In the genomic region with DNA sequence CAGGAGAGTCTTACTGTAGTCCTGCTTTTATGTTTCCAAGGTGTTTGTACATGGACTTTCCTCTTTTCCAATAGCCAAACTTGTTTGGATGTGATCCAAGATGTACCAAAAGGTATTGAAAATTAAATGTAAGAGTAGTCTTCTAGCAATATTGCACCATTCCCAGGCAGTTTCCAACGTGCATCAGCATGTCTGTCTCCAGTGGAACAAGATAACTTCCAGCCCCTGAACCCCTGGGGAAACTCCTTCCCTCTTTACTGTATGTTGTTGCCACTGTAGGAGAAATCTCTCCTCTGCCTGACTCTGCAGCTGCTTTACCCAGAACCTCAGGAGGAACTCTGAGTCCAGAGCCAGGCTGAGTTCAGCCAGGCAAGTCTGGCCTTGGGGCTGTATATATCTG, we compare ENCODE assay signal across 20 cellular contexts. TPM values are rescaled to one million over a fixed set of nuclear protein-coding genes. Genes with fewer than 3 reads are reported as not detected.
DNase-seq lines count a peak whose midpoint lies in the region; ATAC-seq, FAIRE-seq and TF ChIP-seq lines count a peak whose summit lies in the region.
"Had no signal": no experiment of that assay in that cellular context is flagged by ENCODE, and none has a peak within 500 bp of the region (broad histone marks: within the 10 kb centered on the region; RNA-seq: fewer than 3 reads in every experiment).

No MANE protein-coding gene starts in this region.

- ATAC-seq in CD4-positive, CD25-positive, alpha-beta regulatory T cell (ENCODE audit: low read depth in 2 of 2): no peak
- ATAC-seq in CD8-positive, alpha-beta T cell: no peak
- ATAC-seq in activated T-helper 17 cell treated with anti-CD3 and anti-CD28 coated beads, Interleukin-2, amount 50 U/mL, for 72 hours (replicated peaks): no peak
- ATAC-seq in GM21381 (IDR thresholded peaks at IDR 0.05; ENCODE audit: unreplicated experiment): no peak

- no peaks in the 10 kb centered on the region for H3K27me3 ChIP-seq in CD4-positive, CD25-positive, alpha-beta regulatory T cell (ENCODE audit: control insufficient read depth, insufficient read depth, low read length)
- no peaks in the 10 kb centered on the region for H3K27me3 ChIP-seq in CD8-positive, alpha-beta T cell (ENCODE audit: insufficient read depth, low read length)
- H3K27me3 ChIP-seq in keratinocyte (ENCODE audit: control insufficient read depth, extremely low read depth, insufficient read depth, low read length): no peaks in the 10 kb centered on the region

- dilution Hi-C loops in keratinocyte (cut with MboI; ENCODE audit: extremely low pct_ligation_motif_present, low sequenced_read_pairs): no loop called here

- H3K4me1 Mint-ChIP-seq in CD4-positive, CD25-positive, alpha-beta regulatory T cell: peaks cover 0 to 5% (median 1%) of the 10 kb centered on the region in 4 donors
- no peaks in the 10 kb centered on the region for H3K4me1 Mint-ChIP-seq in CD8-positive, alpha-beta T cell (ENCODE audit: low read depth)
- H3K4me1 Mint-ChIP-seq in activated T-helper 17 cell treated with anti-CD3 and anti-CD28 coated beads, Interleukin-2, amount 50 U/mL, for 72 hours: no peaks in the 10 kb centered on the region

- no peaks in the 10 kb centered on the region for H3K4me1 ChIP-seq in CD4-positive, CD25-positive, alpha-beta regulatory T cell (ENCODE audit: control insufficient read depth, insufficient read depth, low read length, poor library complexity, severe bottlenecking)
- no peaks in the 10 kb centered on the region for H3K4me1 ChIP-seq in CD8-positive, alpha-beta T cell (ENCODE audit: insufficient read depth, low read length)
- H3K4me1 ChIP-seq in keratinocyte (ENCODE audit: control insufficient read depth, extremely low read depth, insufficient read depth, low read length): peaks cover 14% of the 10 kb centered on the region
- H3K4me1 ChIP-seq: Caco-2 had no signal

- H3K4me3 Mint-ChIP-seq in CD4-positive, CD25-positive, alpha-beta regulatory T cell: no peak overlapping the region
- no peak overlapping the region for H3K4me3 Mint-ChIP-seq in CD8-positive, alpha-beta T cell
- no peak overlapping the region for H3K4me3 Mint-ChIP-seq in activated T-helper 17 cell treated with anti-CD3 and anti-CD28 coated beads, Interleukin-2, amount 50 U/mL, for 72 hours
- H3K4me3 Mint-ChIP-seq: CD4-positive, alpha-beta T cell had no signal

- no peak overlapping the region for H3K27ac ChIP-seq in CD4-positive, CD25-positive, alpha-beta regulatory T cell (ENCODE audit: insufficient read depth, low read length, poor library complexity, severe bottlenecking)
- H3K27ac ChIP-seq in CD8-positive, alpha-beta T cell (ENCODE audit: low read depth, low read length): no peak overlapping the region
- H3K27ac ChIP-seq in keratinocyte (ENCODE audit: control insufficient read depth, insufficient read depth, low read length): no peak overlapping the region

- H3K9me1 ChIP-seq in keratinocyte (ENCODE audit: control insufficient read depth, extremely low read depth, insufficient read depth, low read length): no peaks in the 10 kb centered on the region

- POLR2A ChIA-PET in CD8-positive, alpha-beta T cell (lab: Charles Lee): no interaction called here

- peak overlapping the region in 2 of 3 donors; percentile 46 to 60 for H3K27ac Mint-ChIP-seq in CD4-positive, CD25-positive, alpha-beta regulatory T cell
- peak overlapping the region; percentile 66 for H3K27ac Mint-ChIP-seq in CD8-positive, alpha-beta T cell
- H3K27ac Mint-ChIP-seq in activated T-helper 17 cell treated with anti-CD3 and anti-CD28 coated beads, Interleukin-2, amount 50 U/mL, for 72 hours: peak overlapping the region; percentile 39

- intact Hi-C loops in CD8-positive, alpha-beta T cell (cut with DNase I, micrococcal nuclease): no loop called here

- DNase-seq in CD4-positive, CD25-positive, alpha-beta regulatory T cell: no peak
- DNase-seq in CD8-positive, alpha-beta T cell: no peak
- no peak for DNase-seq in keratinocyte (ENCODE audit: low read depth, low spot score)
- no peak for DNase-seq in SHP77 treated with DMSO at 0.1 percent for 48 hours (lab: John Stamatoyannopoulos, UW)
- no peak for DNase-seq in activated CD4-positive, alpha-beta T cell treated with anti-CD3 and anti-CD28 coated beads, Interleukin-2, amount 50 U/mL, for 4 hours
- DNase-seq in NCI-H128 (lab: John Stamatoyannopoulos, UW; ENCODE audit: unreplicated experiment): no peak
- DNase-seq: Caco-2; CD4-positive, alpha-beta T cell; DMS 273 treated with DMSO at 0.1 percent for 48 hours; DMS79 treated with DMSO at 0.1 percent for 48 hours; H7; NCI-H1417; NCI-H1694 treated with DMSO at 0.1 percent for 48 hours; NCI-H2081 treated with DMSO at 0.1 percent for 48 hours; NCI-H226; NCI-H526; SHP77 had no signal

- H3K36me3 Mint-ChIP-seq in CD4-positive, CD25-positive, alpha-beta regulatory T cell: peaks cover 52% of the 10 kb centered on the region
- peaks cover 66% of the 10 kb centered on the region for H3K36me3 Mint-ChIP-seq in CD8-positive, alpha-beta T cell
- peaks cover 87% of the 10 kb centered on the region for H3K36me3 Mint-ChIP-seq in activated T-helper 17 cell treated with anti-CD3 and anti-CD28 coated beads, Interleukin-2, amount 50 U/mL, for 72 hours (ENCODE audit: low read depth)

- H3K36me3 ChIP-seq in CD4-positive, CD25-positive, alpha-beta regulatory T cell (ENCODE audit: control insufficient read depth, insufficient read depth, low read length): peaks cover 28% of the 10 kb centered on the region
- H3K36me3 ChIP-seq in CD8-positive, alpha-beta T cell (ENCODE audit: insufficient read depth, low read length): peaks cover 7% of the 10 kb centered on the region
- H3K36me3 ChIP-seq in keratinocyte (ENCODE audit: control insufficient read depth in 2 of 2, extremely low read depth in 1 of 2, insufficient read depth in 2 of 2, low read length in 2 of 2): peaks cover 1 to 8% of the 10 kb centered on the region in 2 experiments

- peak overlapping the region; percentile 0 for H3K4me2 ChIP-seq in keratinocyte (ENCODE audit: control insufficient read depth, extremely low read depth, insufficient read depth, low read depth, low read length)

- H4K20me1 ChIP-seq in keratinocyte (ENCODE audit: control insufficient read depth, extremely low read depth, insufficient read depth, low read length): no peaks in the 10 kb centered on the region

- no peaks in the 10 kb centered on the region for H3K9me3 ChIP-seq in CD4-positive, CD25-positive, alpha-beta regulatory T cell (ENCODE audit: control insufficient read depth in 2 of 2, low read length in 2 of 2)
- no peaks in the 10 kb centered on the region for H3K9me3 ChIP-seq in CD8-positive, alpha-beta T cell (ENCODE audit: low read length)
- H3K9me3 ChIP-seq in keratinocyte (ENCODE audit: control insufficient read depth, low read depth, low read length): no peaks in the 10 kb centered on the region
- H3K9me3 ChIP-seq: Caco-2 had no signal

- no peak overlapping the region for H3K4me3 ChIP-seq in CD4-positive, CD25-positive, alpha-beta regulatory T cell (ENCODE audit: low read depth, low read length)
- no peak overlapping the region for H3K4me3 ChIP-seq in CD8-positive, alpha-beta T cell (ENCODE audit: low read depth, low read length)
- no peak overlapping the region for H3K4me3 ChIP-seq in keratinocyte (ENCODE audit: control insufficient read depth in 2 of 3, extremely low read depth in 1 of 3, insufficient read depth in 2 of 3, low read depth in 1 of 3, low read length in 3 of 3)
- H3K4me3 ChIP-seq: SK-N-MC had no signal

- no peak for TF ChIP-seq CTCF in CD8-positive, alpha-beta T cell (IDR thresholded peaks at IDR 0.05)
- no peak for TF ChIP-seq CTCF in keratinocyte (optimal IDR thresholded peaks at IDR 0.05 in 1 of 3, IDR thresholded peaks at IDR 0.05 in 1 of 3, conservative IDR thresholded peaks at IDR 0.05 in 1 of 3; ENCODE audit: extremely low read depth in 1 of 3, insufficient read depth in 2 of 3, low read length in 3 of 3)

- no peaks in the 10 kb centered on the region for H3K79me2 ChIP-seq in keratinocyte (ENCODE audit: control insufficient read depth, insufficient read depth, low read length)

- H2AFZ ChIP-seq in keratinocyte (ENCODE audit: control insufficient read depth, low read length): no peak overlapping the region

- CTCF ChIA-PET in CD8-positive, alpha-beta T cell (lab: Charles Lee): no interaction called here

- FAIRE-seq in keratinocyte (lab: Jason Lieb, UNC): no peak

- H3K27me3 Mint-ChIP-seq in CD4-positive, CD25-positive, alpha-beta regulatory T cell: no peaks in the 10 kb centered on the region
- H3K27me3 Mint-ChIP-seq in CD8-positive, alpha-beta T cell (ENCODE audit: low read depth): no peaks in the 10 kb centered on the region
- H3K27me3 Mint-ChIP-seq in activated T-helper 17 cell treated with anti-CD3 and anti-CD28 coated beads, Interleukin-2, amount 50 U/mL, for 72 hours: no peaks in the 10 kb centered on the region
- H3K27me3 Mint-ChIP-seq: CD4-positive, alpha-beta T cell had no signal

- no peak overlapping the region for H3K9ac ChIP-seq in keratinocyte (ENCODE audit: control insufficient read depth, extremely low read depth, insufficient read depth, low read length)

- no peaks in the 10 kb centered on the region for H3K9me3 Mint-ChIP-seq in CD4-positive, CD25-positive, alpha-beta regulatory T cell
- H3K9me3 Mint-ChIP-seq in CD8-positive, alpha-beta T cell: no peaks in the 10 kb centered on the region
- H3K9me3 Mint-ChIP-seq in activated T-helper 17 cell treated with anti-CD3 and anti-CD28 coated beads, Interleukin-2, amount 50 U/mL, for 72 hours: no peaks in the 10 kb centered on the region
- H3K9me3 Mint-ChIP-seq: CD4-positive, alpha-beta T cell had no signal

RNA-seq across cellular contexts. Expression of a gene that starts 18.5 kb away (rescaled TPM):
- 16.3 TPM for total RNA-seq in CD4-positive, CD25-positive, alpha-beta regulatory T cell
- polyA plus RNA-seq in CD4-positive, CD25-positive, alpha-beta regulatory T cell: 10 to 100 TPM; 36.7 to 51.2 (median 44.5) TPM
- total RNA-seq in CD8-positive, alpha-beta T cell: 1 to 10 TPM; 6.3 to 6.6 TPM
- 10 to 100 TPM; 32.2 to 41.1 TPM for total RNA-seq in activated T-helper 17 cell treated with anti-CD3 and anti-CD28 coated beads, Interleukin-2, amount 50 U/mL, for 72 hours
- 27.4 to 47.1 TPM (median 31.6 TPM) in 3 replicates for polyA plus RNA-seq in keratinocyte
- 11.6 TPM for polyA plus RNA-seq in keratinocyte (2011; ENCODE audit: low read depth)
- polyA plus RNA-seq in keratinocyte (2011; cell fraction: cytosol; rRNA removed): 30.4 and 64.4 TPM in 2 replicates
- polyA plus RNA-seq in keratinocyte (2011; cell fraction: nucleus; rRNA removed): 14.2 and 16.0 TPM in 2 replicates
- polyA plus RNA-seq in keratinocyte (2012; ENCODE audit: low replicate concordance): 28.3 and 34.8 TPM in 2 replicates
- 2.9 to 39.4 TPM (median 25.8 TPM) in 3 replicates for polyA minus RNA-seq in keratinocyte
- 45.5 TPM for polyA minus RNA-seq in keratinocyte (2011; cell fraction: cytosol; rRNA and poly(A)+ RNA removed)
- 7.1 and 15.8 TPM in 2 replicates for polyA minus RNA-seq in keratinocyte (2011; cell fraction: nucleus; rRNA and poly(A)+ RNA removed)

RNA-seq across cellular contexts. Expression of a gene that starts 18.8 kb away (rescaled TPM):
- not detected for total RNA-seq in CD4-positive, CD25-positive, alpha-beta regulatory T cell
- polyA plus RNA-seq in CD4-positive, CD25-positive, alpha-beta regulatory T cell: under 1 TPM in 2 of 4 donors, not detected in 2; 0.19 to 0.42 TPM
- total RNA-seq in CD8-positive, alpha-beta T cell: 1 to 10 TPM; 1.5 to 2.4 TPM
- total RNA-seq in activated T-helper 17 cell treated with anti-CD3 and anti-CD28 coated beads, Interleukin-2, amount 50 U/mL, for 72 hours: 1 to 10 TPM in 1 of 2 donors, under 1 TPM in 1; 0.45 to 1.1 TPM
- 0.19 to 0.24 TPM (median 0.20 TPM) in 3 replicates for polyA plus RNA-seq in keratinocyte
- polyA plus RNA-seq in keratinocyte (2011; ENCODE audit: low read depth): 0.57 TPM
- polyA plus RNA-seq in keratinocyte (2011; cell fraction: cytosol; rRNA removed): 0.27 and 0.30 TPM in 2 replicates
- polyA plus RNA-seq in keratinocyte (2011; cell fraction: nucleus; rRNA removed): 0.23 and 0.29 TPM in 2 replicates
- polyA plus RNA-seq in keratinocyte (2012; ENCODE audit: low replicate concordance): 0.20 and 0.23 TPM in 2 replicates
- 0.33 to 0.45 TPM in 2 of 3 replicates, not detected in the other for polyA minus RNA-seq in keratinocyte
- not detected for polyA minus RNA-seq in keratinocyte (2011; cell fraction: cytosol; rRNA and poly(A)+ RNA removed)
- 0.62 and 0.95 TPM in 2 replicates for polyA minus RNA-seq in keratinocyte (2011; cell fraction: nucleus; rRNA and poly(A)+ RNA removed)

RNA-seq across cellular contexts. Expression of a gene that starts 55.5 kb away (rescaled TPM):
- total RNA-seq in CD4-positive, CD25-positive, alpha-beta regulatory T cell: 6.4 TPM
- 10 to 100 TPM in 2 of 4 donors, 1 to 10 TPM in 2; 6.8 to 11.2 (median 9.6) TPM for polyA plus RNA-seq in CD4-positive, CD25-positive, alpha-beta regulatory T cell
- total RNA-seq in CD8-positive, alpha-beta T cell: 1 to 10 TPM in 1 of 2 experiments, under 1 TPM in 1; 0.81 to 2.8 TPM
- 10 to 100 TPM in 1 of 2 donors, 1 to 10 TPM in 1; 9.4 to 11.0 TPM for total RNA-seq in activated T-helper 17 cell treated with anti-CD3 and anti-CD28 coated beads, Interleukin-2, amount 50 U/mL, for 72 hours
- polyA plus RNA-seq in keratinocyte: 2.6 to 3.8 TPM (median 3.4 TPM) in 3 replicates
- 1.6 TPM for polyA plus RNA-seq in keratinocyte (2011; ENCODE audit: low read depth)
- 1.7 and 3.4 TPM in 2 replicates for polyA plus RNA-seq in keratinocyte (2011; cell fraction: cytosol; rRNA removed)
- 4.0 and 4.7 TPM in 2 replicates for polyA plus RNA-seq in keratinocyte (2011; cell fraction: nucleus; rRNA removed)
- polyA plus RNA-seq in keratinocyte (2012; ENCODE audit: low replicate concordance): 2.8 and 3.4 TPM in 2 replicates
- polyA minus RNA-seq in keratinocyte: 2.6 to 5.8 TPM (median 5.0 TPM) in 3 replicates
- 1.9 TPM for polyA minus RNA-seq in keratinocyte (2011; cell fraction: cytosol; rRNA and poly(A)+ RNA removed)
- 3.8 and 6.8 TPM in 2 replicates for polyA minus RNA-seq in keratinocyte (2011; cell fraction: nucleus; rRNA and poly(A)+ RNA removed)
